In genomic region chr16:20868890-20869289, GRCh38 we compare ENCODE assay signal across 1 cellular context.
TF ChIP-seq lines count a peak whose summit lies in the region.

No MANE protein-coding gene starts in this region.

TF ChIP-seq in HepG2, 621 proteins besides CTCF, POLR2A, EP300 and RAD21 (continued from another document and continues in another):
- TF ChIP-seq HIC2 (CRISPR knock-in tag; IDR thresholded peaks at IDR 0.05; ENCODE audit: low read depth) (no peak), ZNF33B (CRISPR knock-in tag; IDR thresholded peaks at IDR 0.05) (no peak), E2F2 (CRISPR knock-in tag; IDR thresholded peaks at IDR 0.05; ENCODE audit: borderline replicate concordance) (no peak), KDM6A (CRISPR knock-in tag; IDR thresholded peaks at IDR 0.05; ENCODE audit: low read depth) (no peak), ZNF782 (CRISPR knock-in tag; IDR thresholded peaks at IDR 0.05; ENCODE audit: borderline replicate concordance) (no peak), ZNF780A (CRISPR knock-in tag; IDR thresholded peaks at IDR 0.05) (no peak), ARID3A (IDR thresholded peaks at IDR 0.05; ENCODE audit: low read depth, low read length) (no peak), TRIM24 (CRISPR knock-in tag; IDR thresholded peaks at IDR 0.05) (no peak), TOE1 (CRISPR knock-in tag; IDR thresholded peaks at IDR 0.05) (no peak), NFIC (IDR thresholded peaks at IDR 0.05; ENCODE audit: low read length) (no peak), IRF1 (CRISPR knock-in tag; IDR thresholded peaks at IDR 0.05; ENCODE audit: low read depth) (no peak), FOXA3 (CRISPR knock-in tag; IDR thresholded peaks at IDR 0.05) (peak; percentile 16; the same call in 1 of the 2 replicates), ZNF496 (CRISPR knock-in tag; IDR thresholded peaks at IDR 0.05; ENCODE audit: insufficient replicate concordance) (no peak), ZNF142 (CRISPR knock-in tag; IDR thresholded peaks at IDR 0.05) (no peak), EED (CRISPR knock-in tag; IDR thresholded peaks at IDR 0.05) (no peak), ZNF557 (CRISPR knock-in tag; IDR thresholded peaks at IDR 0.05) (no peak), ZNF230 (CRISPR knock-in tag; IDR thresholded peaks at IDR 0.05) (no peak), ZNF878 (CRISPR knock-in tag; IDR thresholded peaks at IDR 0.05) (no peak), PBX2 (CRISPR knock-in tag; IDR thresholded peaks at IDR 0.05) (no peak), ZNF83 (CRISPR knock-in tag; IDR thresholded peaks at IDR 0.05; ENCODE audit: borderline replicate concordance) (no peak), ZNF772 (CRISPR knock-in tag; IDR thresholded peaks at IDR 0.05) (no peak), U2AF2 (IDR thresholded peaks at IDR 0.05; ENCODE audit: low read depth, low read length) (no peak), ZNF674 (CRISPR knock-in tag; IDR thresholded peaks at IDR 0.05; ENCODE audit: low read depth) (no peak), ZHX2 (IDR thresholded peaks at IDR 0.05; ENCODE audit: low read depth) (no peak), ZHX2 (CRISPR knock-in tag; IDR thresholded peaks at IDR 0.05; ENCODE audit: borderline replicate concordance) (no peak), ZBTB3 (CRISPR knock-in tag; IDR thresholded peaks at IDR 0.05; ENCODE audit: borderline replicate concordance, low read depth) (no peak), AGO1 (IDR thresholded peaks at IDR 0.05; ENCODE audit: low read depth, low read length, poor library complexity, severe bottlenecking) (no peak), FLYWCH1 (CRISPR knock-in tag; IDR thresholded peaks at IDR 0.05) (no peak), ZBTB7A (CRISPR knock-in tag; IDR thresholded peaks at IDR 0.05) (no peak), ZNF350 (CRISPR knock-in tag; IDR thresholded peaks at IDR 0.05; ENCODE audit: borderline replicate concordance, low read depth) (no peak), MZF1 (CRISPR knock-in tag; IDR thresholded peaks at IDR 0.05; ENCODE audit: borderline replicate concordance) (no peak), CBX5 (CRISPR knock-in tag; IDR thresholded peaks at IDR 0.05; ENCODE audit: borderline replicate concordance) (peak; percentile 67; the same call in 1 of the 2 replicates), RARA (CRISPR knock-in tag; IDR thresholded peaks at IDR 0.05) (no peak), ZNF850 (CRISPR knock-in tag; conservative IDR thresholded peaks at IDR 0.05) (no peak), ZNF224 (CRISPR knock-in tag; IDR thresholded peaks at IDR 0.05) (no peak), ZNF333 (CRISPR knock-in tag; IDR thresholded peaks at IDR 0.05; ENCODE audit: borderline replicate concordance) (no peak), TP53 (CRISPR knock-in tag; conservative IDR thresholded peaks at IDR 0.05) (no peak), SIN3A (IDR thresholded peaks at IDR 0.05; ENCODE audit: borderline replicate concordance, low read depth, low read length) (no peak), THRA (CRISPR knock-in tag; IDR thresholded peaks at IDR 0.05; ENCODE audit: borderline replicate concordance) (no peak), KAT7 (CRISPR knock-in tag; IDR thresholded peaks at IDR 0.05; ENCODE audit: borderline replicate concordance) (no peak), NKX3-1 (CRISPR knock-in tag; IDR thresholded peaks at IDR 0.05) (no peak), GPBP1L1 (CRISPR knock-in tag; IDR thresholded peaks at IDR 0.05) (no peak), ZFAT (CRISPR knock-in tag; conservative IDR thresholded peaks at IDR 0.05) (no peak), ZNF761 (CRISPR knock-in tag; conservative IDR thresholded peaks at IDR 0.05) (no peak)
